ENCODE assay signal across 12 cellular contexts in genomic region chr3:131714585-131715220, GRCh38.
A peak's percentile ranks its signal among the peaks of the same experiment; 100 is the strongest.
DNase-seq lines count a peak whose midpoint lies in the region; ATAC-seq lines count a peak whose summit lies in the region.
"Had no signal": no experiment of that assay in that cellular context is flagged by ENCODE, and none has a peak within 500 bp of the region (broad histone marks: within the 10 kb centered on the region; RNA-seq: fewer than 3 reads in every experiment).

No MANE protein-coding gene starts in this region.

- peaks cover 0 to 4% (median 0%) of the 10 kb centered on the region in 5 donors for H3K27me3 Mint-ChIP-seq in naive thymus-derived CD8-positive, alpha-beta T cell

- POLR2A ChIA-PET in naive thymus-derived CD8-positive, alpha-beta T cell (lab: Charles Lee) = no interaction called here

- H3K9me3 Mint-ChIP-seq in naive thymus-derived CD8-positive, alpha-beta T cell = no peaks in the 10 kb centered on the region

- ATAC-seq in GM18498 (IDR thresholded peaks at IDR 0.05; ENCODE audit: unreplicated experiment) = peak; percentile 85
- peak; percentile 75 for ATAC-seq in GM19328 (IDR thresholded peaks at IDR 0.05; ENCODE audit: unreplicated experiment)
- peak; percentile 89 for ATAC-seq in HG02759 (IDR thresholded peaks at IDR 0.05; ENCODE audit: unreplicated experiment)
- ATAC-seq in HG03457 (IDR thresholded peaks at IDR 0.05; ENCODE audit: unreplicated experiment) = peak; percentile 85
- no peak for ATAC-seq in naive thymus-derived CD8-positive, alpha-beta T cell
- ATAC-seq in left cardiac atrium = no peak
- ATAC-seq: Right ventricle myocardium inferior, sciatic nerve had no signal

- intact Hi-C loops in left cardiac atrium (cut with DNase I) = no loop called here

- no peak for DNase-seq in stimulated activated CD4-positive, alpha-beta T cell treated with anti-CD3 and anti-CD28 coated beads, Interleukin-2, amount 100 ng/mL, for 24 hours
- DNase-seq in DMS79 (lab: John Stamatoyannopoulos, UW) = no peak
- no peak for DNase-seq in naive thymus-derived CD8-positive, alpha-beta T cell
- no peak for DNase-seq in left cardiac atrium
- DNase-seq: amygdala, BE2C had no signal

- no peak overlapping the region for H3K4me3 Mint-ChIP-seq in naive thymus-derived CD8-positive, alpha-beta T cell

- peak overlapping the region in 1 of 10 donors; percentile 12 for H3K27ac Mint-ChIP-seq in naive thymus-derived CD8-positive, alpha-beta T cell

- H3K4me1 Mint-ChIP-seq in naive thymus-derived CD8-positive, alpha-beta T cell = peaks cover 0 to 2% (median 0%) of the 10 kb centered on the region in 4 donors

- no peaks in the 10 kb centered on the region for H3K36me3 Mint-ChIP-seq in naive thymus-derived CD8-positive, alpha-beta T cell

Comparison
In these comparisons a context has a peak if more than half of its experiments do, and no peak if none do; other contexts are left out.
1. ATAC-seq: peak in GM18498 (single experiment), GM19328 (single experiment), HG02759 (single experiment) and HG03457 (single experiment); none in naive thymus-derived CD8-positive, alpha-beta T cell (0 of 2) and left cardiac atrium (0 of 2).